ENCODE assay signal across 8 cellular contexts in the genomic region with DNA sequence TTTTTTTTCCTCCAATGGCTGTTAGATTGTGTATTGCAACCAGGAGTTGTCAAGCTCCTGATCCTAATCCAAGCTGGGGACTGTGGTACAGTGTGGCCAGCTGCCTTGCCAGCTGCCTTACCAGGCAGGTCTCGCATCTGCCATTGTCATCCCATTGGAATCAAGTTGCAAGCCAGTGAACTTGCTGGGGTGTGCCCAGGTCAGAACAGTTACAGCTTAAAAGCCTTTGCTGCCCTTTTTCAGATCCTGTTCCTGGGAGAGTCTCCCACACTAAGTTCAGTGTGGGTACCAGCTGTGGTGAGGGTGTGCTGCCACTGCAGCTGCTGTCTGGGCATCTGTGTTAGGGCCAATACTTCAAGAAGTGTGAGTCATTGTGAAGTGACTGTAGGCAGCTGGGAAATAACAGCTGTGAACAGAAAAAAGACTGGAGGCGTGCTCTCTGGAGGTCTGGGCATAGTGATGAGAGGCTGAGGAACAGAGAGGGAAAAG.
DNase-seq lines count a peak whose midpoint lies in the region; ATAC-seq, FAIRE-seq and TF ChIP-seq lines count a peak whose summit lies in the region.

No MANE protein-coding gene starts in this region.

- TF ChIP-seq CTCF in BJ (IDR thresholded peaks at IDR 0.05; ENCODE audit: insufficient read depth, low read depth, low read length), result no peak
- no peak for TF ChIP-seq CTCF in foreskin fibroblast (IDR thresholded peaks at IDR 0.05; ENCODE audit: low read depth, low read length)

- CTCF ChIA-PET in BJ (lab: Yijun Ruan, JAX), result interaction anchor here (0.7 kb wide), 1 partner anchor 12 kb away, joined by 4 read pairs; no protein-coding TSS in a partner anchor

- H3K36me3 ChIP-seq in BJ (ENCODE audit: control insufficient read depth, insufficient read depth, low read length), result no peaks in the 10 kb centered on the region

- ATAC-seq in GM21390 (IDR thresholded peaks at IDR 0.05; ENCODE audit: unreplicated experiment) (peak; percentile 55), sciatic nerve (peak; percentile 76)

- intact Hi-C loops in sciatic nerve (cut with DNase I), result no loop called here

- H3K27me3 ChIP-seq in BJ (ENCODE audit: control insufficient read depth, insufficient read depth, low read length), result no peaks in the 10 kb centered on the region

- POLR2A ChIA-PET in BJ (lab: Charles Lee), result no interaction called here

- H3K4me3 ChIP-seq in BJ (ENCODE audit: low read depth, low read length), result no peak overlapping the region
- no peak overlapping the region for H3K4me3 ChIP-seq in foreskin fibroblast (ENCODE audit: low read depth in 1 of 2, low read length in 2 of 2)

- DNase-seq in BJ (ENCODE audit: low read depth) (peak; percentile 35), RCC 7860 (ENCODE audit: low spot score) (peak; percentile 49), foreskin fibroblast (peak; percentile 87 to 92), sciatic nerve (ENCODE audit: low spot score) (no peak), NOMO-1 (lab: John Stamatoyannopoulos, UW; ENCODE audit: unreplicated experiment in 2 of 2) (no peak)
- no peak for DNase-seq in activated CD8-positive, alpha-beta memory T cell treated with anti-CD3 and anti-CD28 coated beads, Interleukin-2, amount 50 U/mL, for 48 hours
- no peak for DNase-seq in activated CD8-positive, alpha-beta memory T cell treated with anti-CD3 and anti-CD28 coated beads for 24 hours

- FAIRE-seq in RCC 7860 (lab: Jason Lieb, UNC), result peak; percentile 71

Comparison
In these comparisons a context has a peak if more than half of its experiments do, and no peak if none do; other contexts are left out.
1. DNase-seq: peak in BJ (single experiment), RCC 7860 (single experiment) and foreskin fibroblast (2 of 2); none in sciatic nerve (single experiment), NOMO-1 (0 of 2), activated CD8-positive, alpha-beta memory T cell treated with anti-CD3 and anti-CD28 coated beads, Interleukin-2, amount 50 U/mL, for 48 hours (single experiment) and activated CD8-positive, alpha-beta memory T cell treated with anti-CD3 and anti-CD28 coated beads for 24 hours (single experiment).